In genomic region chr12:116533343-116534248, GRCh38 we compare ENCODE assay signal across 8 cellular contexts. TPM values are rescaled to one million over a fixed set of nuclear protein-coding genes. Genes with fewer than 3 reads are reported as not detected.
DNase-seq lines count a peak whose midpoint lies in the region; ATAC-seq lines count a peak whose summit lies in the region.

No MANE protein-coding gene starts in this region.

- H3K27ac Mint-ChIP-seq in CD4-positive, alpha-beta memory T cell, result peak overlapping the region in 6 of 7 donors; percentile 48 to 87 (median 80)
- no peak overlapping the region for H3K27ac Mint-ChIP-seq in activated naive CD4-positive, alpha-beta T cell treated with anti-CD3 and anti-CD28 coated beads for 36 hours

- H3K27me3 ChIP-seq in CD4-positive, alpha-beta memory T cell (ENCODE audit: insufficient read depth, low read length), result no peaks in the 10 kb centered on the region

- H3K36me3 ChIP-seq in CD4-positive, alpha-beta memory T cell (ENCODE audit: insufficient read depth, low read length), result no peaks in the 10 kb centered on the region

- peaks cover 0 to 1% of the 10 kb centered on the region in 2 donors for H3K36me3 Mint-ChIP-seq in CD4-positive, alpha-beta memory T cell
- H3K36me3 Mint-ChIP-seq in activated naive CD4-positive, alpha-beta T cell treated with anti-CD3 and anti-CD28 coated beads for 36 hours (ENCODE audit: low read depth), result no peaks in the 10 kb centered on the region

- H3K4me3 ChIP-seq in CD4-positive, alpha-beta memory T cell (ENCODE audit: low read length in 2 of 2), result peak overlapping the region; percentile 76 to 88

- intact Hi-C loops in CD4-positive, alpha-beta memory T cell (cut with micrococcal nuclease), result loop anchor here (1.0 to 10.0 kb wide), 2 partner anchors 26 to 61 kb away; partner anchors contain the start of gene MAP1LC3B2
- intact Hi-C loops in activated naive CD4-positive, alpha-beta T cell treated with anti-CD3 and anti-CD28 coated beads for 36 hours (cut with micrococcal nuclease), result loop anchor here (1.0 to 2.0 kb wide), 3 partner anchors 26 to 257 kb away; partner anchors contain the start of genes MAP1LC3B2 and MED13L

- CTCF ChIA-PET in CD4-positive, alpha-beta memory T cell (lab: Charles Lee; ENCODE audit: partially characterized antibody), result interaction anchor here (1.0 to 1.6 kb wide), 5 partner anchors 10 to 66 kb away, joined by 3 to 8 read pairs (median 5); no protein-coding TSS in a partner anchor
- CTCF ChIA-PET in activated naive CD4-positive, alpha-beta T cell treated with anti-CD3 and anti-CD28 coated beads for 36 hours (lab: Charles Lee), result interaction anchor here (0.6 kb wide), 2 partner anchors 62 to 1916 kb away, joined by 3 to 5 read pairs; no protein-coding TSS in a partner anchor

- POLR2A ChIA-PET in CD4-positive, alpha-beta memory T cell (lab: Charles Lee; ENCODE audit: partially characterized antibody), result interaction anchor here (1.6 to 2.2 kb wide), 2 partner anchors 9 to 25 kb away, joined by 5 to 43 read pairs; partner anchors contain the start of gene MAP1LC3B2

- H3K9me3 ChIP-seq in CD4-positive, alpha-beta memory T cell (ENCODE audit: control insufficient read depth in 1 of 2, low read length in 2 of 2), result no peaks in the 10 kb centered on the region

- peak; percentile 53 to 64 (median 62) for DNase-seq in CD4-positive, alpha-beta memory T cell
- peak; percentile 86 for DNase-seq in LoVo (ENCODE audit: low spot score)
- DNase-seq in SK-N-DZ (ENCODE audit: low spot score), result peak; percentile 82
- DNase-seq in activated naive CD4-positive, alpha-beta T cell treated with anti-CD3 and anti-CD28 coated beads for 36 hours, result peak; percentile 82
- DNase-seq in globus pallidus (ENCODE audit: low spot score), result peak; percentile 46
- peak in 54 of 56 donors; percentile 16 to 88 (median 62) for DNase-seq in nucleus accumbens (lab: John Stamatoyannopoulos, UW)
- peak; percentile 58 for DNase-seq in superior temporal gyrus (ENCODE audit: extremely low spot score)

- peak; percentile 53 for ATAC-seq in GM21423 (IDR thresholded peaks at IDR 0.05; ENCODE audit: unreplicated experiment)

- H3K4me1 Mint-ChIP-seq in CD4-positive, alpha-beta memory T cell, result peaks cover 19 to 47% (median 32%) of the 10 kb centered on the region in 4 donors
- H3K4me1 Mint-ChIP-seq in activated naive CD4-positive, alpha-beta T cell treated with anti-CD3 and anti-CD28 coated beads for 36 hours (ENCODE audit: low read depth), result peaks cover 22% of the 10 kb centered on the region

- peaks cover 22% of the 10 kb centered on the region for H3K4me1 ChIP-seq in CD4-positive, alpha-beta memory T cell (ENCODE audit: insufficient read depth, low read length)

- peak overlapping the region; percentile 80 to 93 (median 90) for H3K4me3 Mint-ChIP-seq in CD4-positive, alpha-beta memory T cell
- H3K4me3 Mint-ChIP-seq in activated naive CD4-positive, alpha-beta T cell treated with anti-CD3 and anti-CD28 coated beads for 36 hours, result peak overlapping the region; percentile 80

- H3K27me3 Mint-ChIP-seq in CD4-positive, alpha-beta memory T cell, result peaks cover 1 to 11% of the 10 kb centered on the region in 2 donors
- no peaks in the 10 kb centered on the region for H3K27me3 Mint-ChIP-seq in activated naive CD4-positive, alpha-beta T cell treated with anti-CD3 and anti-CD28 coated beads for 36 hours (ENCODE audit: low read depth)

- no peak overlapping the region for H3K27ac ChIP-seq in CD4-positive, alpha-beta memory T cell (ENCODE audit: low read depth, low read length)

- H3K9me3 Mint-ChIP-seq in CD4-positive, alpha-beta memory T cell, result no peaks in the 10 kb centered on the region
- no peaks in the 10 kb centered on the region for H3K9me3 Mint-ChIP-seq in activated naive CD4-positive, alpha-beta T cell treated with anti-CD3 and anti-CD28 coated beads for 36 hours

RNA-seq across cellular contexts. Expression of gene MAP1LC3B2, which starts 25.6 kb away (rescaled TPM):
- total RNA-seq in CD4-positive, alpha-beta memory T cell, result 1 to 10 TPM; 1.7 to 2.9 TPM
- 1 to 10 TPM; 4.4 to 6.8 TPM for polyA plus RNA-seq in CD4-positive, alpha-beta memory T cell
- polyA plus RNA-seq in SK-N-DZ (2014; cell fraction: cytosol; rRNA removed), result not detected in 2 replicates
- polyA plus RNA-seq in SK-N-DZ (2014; cell fraction: nucleus; rRNA removed), result not detected in 2 replicates
- 1 to 10 TPM; 1.2 to 1.5 TPM for total RNA-seq in activated naive CD4-positive, alpha-beta T cell treated with anti-CD3 and anti-CD28 coated beads for 36 hours
